Comparison of ENCODE assay signal across 30 cellular contexts in the genomic region with DNA sequence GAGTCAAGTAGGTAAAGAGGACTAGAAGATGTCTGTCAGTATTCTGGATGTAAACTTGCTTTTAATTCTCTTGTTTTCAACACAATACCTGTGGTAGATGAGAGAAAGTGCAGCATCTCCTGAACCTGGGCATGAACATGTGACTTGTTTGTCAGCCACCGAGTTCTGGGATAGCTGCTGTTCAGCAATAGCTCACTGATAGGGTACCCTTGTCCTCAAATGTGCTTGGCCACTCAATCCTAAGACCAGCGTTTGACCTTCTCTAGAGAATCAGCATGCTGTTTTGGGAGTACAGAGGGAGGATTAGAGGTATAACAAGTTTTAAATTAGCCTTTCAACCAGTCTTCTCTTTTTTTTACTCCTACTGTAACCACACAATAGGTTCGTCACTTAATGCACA.
"Had no signal": no experiment of that assay in that cellular context is flagged by ENCODE, and none has a peak within 500 bp of the region (broad histone marks: within the 10 kb centered on the region; RNA-seq: fewer than 3 reads in every experiment).

No MANE protein-coding gene starts in this region.

- FAIRE-seq: endometrium, endothelial cell of umbilical vein had no signal

- H3K9me3 ChIP-seq: ascending aorta, breast epithelium, esophagus squamous epithelium, gastroesophageal sphincter had no signal

- H3K4me1 ChIP-seq: breast epithelium, gastroesophageal sphincter had no signal

- H3K36me3 ChIP-seq: ascending aorta, breast epithelium, cardiac muscle cell, esophagus squamous epithelium, WERI-Rb-1 had no signal

- H3K27me3 ChIP-seq: ascending aorta, breast epithelium, cardiac muscle cell, dorsolateral prefrontal cortex, esophagus squamous epithelium, gastroesophageal sphincter had no signal

- DNase-seq: activated CD4-positive, alpha-beta memory T cell treated with anti-CD3 and anti-CD28 coated beads for 36 hours; activated CD4-positive, alpha-beta T cell treated with anti-CD3 and anti-CD28 coated beads for 36 hours; activated CD4-positive, alpha-beta T cell treated with anti-CD3 and anti-CD28 coated beads, Interleukin-2, amount 10 ng/mL, durations not matched to agents 24 days and 14 days; activated CD4-positive, CD25-positive, alpha-beta regulatory T cell; activated CD4-positive, CD25-positive, alpha-beta regulatory T cell treated with anti-CD3 and anti-CD28 coated beads, Interleukin-2, amount 50 U/mL, for 72 hours; activated CD8-positive, alpha-beta memory T cell treated with anti-CD3 and anti-CD28 coated beads, Interleukin-2, amount 10 ng/mL, durations not matched to agents 7 days and 5 days; activated CD8-positive, alpha-beta memory T cell treated with anti-CD3 and anti-CD28 coated beads, Interleukin-2, amount 50 U/mL, for 4 hours; activated CD8-positive, alpha-beta T cell treated with anti-CD3 and anti-CD28 coated beads, Interleukin-2, amount 10 ng/mL, durations not matched to agents 7 days and 5 days; activated effector memory CD4-positive, alpha-beta T cell treated with anti-CD3 and anti-CD28 coated beads, Interleukin-2, amount 50 U/mL, for 16 hours; activated naive CD4-positive, alpha-beta T cell treated with anti-CD3 and anti-CD28 coated beads, Interleukin-2, amount 10 ng/mL, durations not matched to agents 7 days and 5 days; activated naive CD8-positive, alpha-beta T cell treated with anti-CD3 and anti-CD28 coated beads, Interleukin-2, amount 10 ng/mL, durations not matched to agents 7 days and 5 days; activated T-cell treated with anti-CD3 and anti-CD28 coated beads, Interleukin-2, amount 50 U/mL, for 1 hour; activated T-cell treated with anti-CD3 and anti-CD28 coated beads, Interleukin-2, amount 50 U/mL, for 48 hours; dorsolateral prefrontal cortex; effector memory CD8-positive, alpha-beta T cell; esophagus squamous epithelium; foreskin melanocyte; SW 1271; T-cell; T1000; WERI-Rb-1 had no signal

- H3K27ac ChIP-seq: ascending aorta, breast epithelium, cardiac muscle cell, coronary artery, dorsolateral prefrontal cortex, epithelial cell of prostate, esophagus squamous epithelium, gastroesophageal sphincter, WERI-Rb-1 had no signal

- ATAC-seq: activated CD4-positive, alpha-beta T cell treated with anti-CD3 and anti-CD28 coated beads for 36 hours; activated CD8-positive, alpha-beta memory T cell treated with anti-CD3 and anti-CD28 coated beads, Interleukin-2, amount 10 ng/mL, durations not matched to agents 7 days and 5 days; activated CD8-positive, alpha-beta T cell treated with anti-CD3 and anti-CD28 coated beads, Interleukin-2, amount 10 ng/mL, durations not matched to agents 7 days and 5 days; activated naive CD4-positive, alpha-beta T cell treated with anti-CD3 and anti-CD28 coated beads, Interleukin-2, amount 50 U/mL, for 72 hours; effector memory CD8-positive, alpha-beta T cell; gastroesophageal sphincter; T-cell had no signal

- H3K4me3 ChIP-seq: ascending aorta, breast epithelium, cardiac muscle cell, coronary artery, dorsolateral prefrontal cortex, esophagus squamous epithelium, gastroesophageal sphincter had no signal
